Comparison of ENCODE assay signal across 8 cellular contexts in the genomic region with DNA sequence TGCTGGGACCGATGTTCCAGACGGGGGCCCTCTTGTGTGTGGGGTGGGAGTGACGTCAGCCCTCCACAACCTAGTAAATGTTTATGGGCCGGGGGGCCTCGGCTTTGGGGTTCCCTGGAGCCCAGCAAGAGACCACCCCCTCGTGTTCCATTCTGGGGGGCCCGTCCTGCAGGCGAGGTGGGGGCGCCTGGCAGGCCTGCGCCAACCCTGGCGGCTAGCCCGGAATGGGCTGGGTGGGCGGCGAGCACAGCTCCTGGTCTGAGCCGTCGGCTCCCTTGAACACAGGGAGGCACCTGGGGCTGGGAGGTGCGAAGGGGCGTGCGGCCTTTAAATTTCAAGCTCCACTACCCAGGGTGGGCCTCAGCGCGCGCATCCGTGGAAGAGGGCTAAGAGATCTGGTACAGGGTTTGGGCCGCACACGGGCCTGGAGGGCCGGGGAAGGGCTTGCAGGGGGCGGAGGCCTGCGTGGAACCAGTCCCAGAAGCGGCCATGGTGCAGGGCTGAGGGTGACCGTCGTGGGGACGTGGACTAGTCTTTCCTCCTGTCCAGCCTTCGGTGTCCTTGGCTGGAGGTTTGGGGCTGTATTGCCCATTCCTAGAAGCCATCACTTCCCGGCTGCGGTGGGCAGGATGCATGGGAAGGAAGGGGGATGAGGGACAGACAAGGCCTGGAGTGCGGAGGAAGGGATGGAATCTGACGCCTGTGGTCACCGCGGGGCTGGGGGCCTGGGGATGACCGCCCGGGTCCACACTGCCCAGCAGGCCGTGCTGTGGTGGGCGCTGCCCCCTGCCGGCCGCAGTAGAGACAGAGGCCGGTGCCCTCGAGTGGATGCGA. TPM values are rescaled to one million over a fixed set of nuclear protein-coding genes. Genes with fewer than 3 reads are reported as not detected.
DNase-seq lines count a peak whose midpoint lies in the region; ATAC-seq and TF ChIP-seq lines count a peak whose summit lies in the region.

No MANE protein-coding gene starts in this region.

- H3K27me3 ChIP-seq in esophagus squamous epithelium (peaks cover 0 to 28% (median 0%) of the 10 kb centered on the region in 4 donors), neural progenitor cell (no peaks in the 10 kb centered on the region), MG63 (no peaks in the 10 kb centered on the region)

- CTCF ChIA-PET in activated naive CD4-positive, alpha-beta T cell treated with anti-CD3 and anti-CD28 coated beads for 36 hours (lab: Charles Lee), result interaction anchor here (0.6 to 4.4 kb wide), 2 partner anchors 23 to 88 kb away, joined by 3 to 28 read pairs; no protein-coding TSS in a partner anchor

- peak; percentile 35 for DNase-seq in activated naive CD4-positive, alpha-beta T cell treated with anti-CD3 and anti-CD28 coated beads for 36 hours
- DNase-seq in activated naive CD4-positive, alpha-beta T cell treated with Interleukin-2 at 50 U/mL for 16 hours, result no peak
- DNase-seq in RPMI8226, result peak; percentile 54
- no peak for DNase-seq in esophagus squamous epithelium (lab: John Stamatoyannopoulos, UW)
- peak; percentile 89 for DNase-seq in neural progenitor cell (ENCODE audit: low spot score)
- DNase-seq in MG63, result no peak
- DNase-seq in ureter (ENCODE audit: low spot score), result no peak

- ATAC-seq in HG02610 (IDR thresholded peaks at IDR 0.05; ENCODE audit: unreplicated experiment), result no peak

- no peak overlapping the region for H3K27ac Mint-ChIP-seq in activated naive CD4-positive, alpha-beta T cell treated with anti-CD3 and anti-CD28 coated beads for 36 hours
- no peak overlapping the region for H3K27ac Mint-ChIP-seq in neural progenitor cell

- H3K4me2 ChIP-seq in neural progenitor cell, result peak overlapping the region; percentile 52

- H3K27ac ChIP-seq in esophagus squamous epithelium (no peak overlapping the region), neural progenitor cell (no peak overlapping the region)

- no peak overlapping the region for H3K4me3 Mint-ChIP-seq in activated naive CD4-positive, alpha-beta T cell treated with anti-CD3 and anti-CD28 coated beads for 36 hours
- H3K4me3 Mint-ChIP-seq in neural progenitor cell, result peak overlapping the region; percentile 55

- no peak for TF ChIP-seq POLR2A in esophagus squamous epithelium (IDR thresholded peaks at IDR 0.05)

- H2AFZ ChIP-seq in neural progenitor cell (replicated peaks), result no peak overlapping the region

- H4K20me1 ChIP-seq in neural progenitor cell (ENCODE audit: low read depth), result peaks cover 9% of the 10 kb centered on the region

- H3K4me3 ChIP-seq in esophagus squamous epithelium (no peak overlapping the region), neural progenitor cell (no peak overlapping the region), MG63 (no peak overlapping the region)

- no peak overlapping the region for H3K9ac ChIP-seq in neural progenitor cell

- H3K36me3 ChIP-seq in esophagus squamous epithelium, result peaks cover 11 to 31% (median 12%) of the 10 kb centered on the region in 3 donors
- H3K36me3 ChIP-seq in neural progenitor cell, result no peaks in the 10 kb centered on the region
- H3K36me3 ChIP-seq in MG63, result no peaks in the 10 kb centered on the region

- H3K4me1 ChIP-seq in esophagus squamous epithelium (peaks cover 10 to 64% (median 13%) of the 10 kb centered on the region in 3 donors), neural progenitor cell (peaks cover 8% of the 10 kb centered on the region)

- no peaks in the 10 kb centered on the region for H3K9me3 Mint-ChIP-seq in activated naive CD4-positive, alpha-beta T cell treated with anti-CD3 and anti-CD28 coated beads for 36 hours
- no peaks in the 10 kb centered on the region for H3K9me3 Mint-ChIP-seq in neural progenitor cell

- intact Hi-C loops in activated naive CD4-positive, alpha-beta T cell treated with anti-CD3 and anti-CD28 coated beads for 36 hours (cut with micrococcal nuclease), result loop anchor here (1.0 kb wide), 1 partner anchor 88 kb away; no protein-coding TSS in a partner anchor
- intact Hi-C loops in esophagus squamous epithelium (cut with DNase I), result loop anchor here (2.0 kb wide), 1 partner anchor 87 kb away; the partner anchor contains the start of gene NRTN

- H3K27me3 Mint-ChIP-seq in activated naive CD4-positive, alpha-beta T cell treated with anti-CD3 and anti-CD28 coated beads for 36 hours (ENCODE audit: low read depth), result peaks cover 6% of the 10 kb centered on the region
- H3K27me3 Mint-ChIP-seq in neural progenitor cell (ENCODE audit: insufficient read depth, low read depth), result peaks cover 3% of the 10 kb centered on the region

- peaks cover 8% of the 10 kb centered on the region for H3F3A ChIP-seq in neural progenitor cell (ENCODE audit: low read depth)

- no peaks in the 10 kb centered on the region for H3K79me2 ChIP-seq in neural progenitor cell (ENCODE audit: low read depth)

- H3K9me3 ChIP-seq in esophagus squamous epithelium, result no peaks in the 10 kb centered on the region
- no peaks in the 10 kb centered on the region for H3K9me3 ChIP-seq in neural progenitor cell (ENCODE audit: low read depth)
- no peaks in the 10 kb centered on the region for H3K9me3 ChIP-seq in MG63

- H3K4me1 Mint-ChIP-seq in activated naive CD4-positive, alpha-beta T cell treated with anti-CD3 and anti-CD28 coated beads for 36 hours (ENCODE audit: low read depth), result no peaks in the 10 kb centered on the region
- peaks cover 6% of the 10 kb centered on the region for H3K4me1 Mint-ChIP-seq in neural progenitor cell

- TF ChIP-seq CTCF in esophagus squamous epithelium (IDR thresholded peaks at IDR 0.05), result peak in 5 of 6 experiments; percentile 47 to 67 (median 58)
- TF ChIP-seq CTCF in neural progenitor cell (IDR thresholded peaks at IDR 0.05), result peak; percentile 86

- 9 to 13% methylated on average over 9 to 16 of the region's 48 CpGs for WGBS in esophagus squamous epithelium, 2 donors

- peaks cover 2% of the 10 kb centered on the region for H3K36me3 Mint-ChIP-seq in activated naive CD4-positive, alpha-beta T cell treated with anti-CD3 and anti-CD28 coated beads for 36 hours (ENCODE audit: low read depth)
- peaks cover 2% of the 10 kb centered on the region for H3K36me3 Mint-ChIP-seq in neural progenitor cell

RNA-seq across cellular contexts. Expression of gene NDUFA11, which starts 11.4 kb away (rescaled TPM):
- total RNA-seq in activated naive CD4-positive, alpha-beta T cell treated with anti-CD3 and anti-CD28 coated beads for 36 hours, result 100 to 1,000 TPM; 226 to 228 TPM
- total RNA-seq in esophagus squamous epithelium (100 to 1,000 TPM; 204 to 277 (median 234) TPM), neural progenitor cell (ENCODE audit: low replicate concordance) (102 and 197 TPM in 2 replicates), ureter (177 TPM)
- 105 and 257 TPM in 2 replicates for total RNA-seq in MG63 (2014; rRNA removed; shearing (Covaris generic); ENCODE audit: low replicate concordance)

RNA-seq across cellular contexts. Expression of gene VMAC, which starts 12.5 kb away (rescaled TPM):
- 1 to 10 TPM; 1.5 to 2.0 TPM for total RNA-seq in activated naive CD4-positive, alpha-beta T cell treated with anti-CD3 and anti-CD28 coated beads for 36 hours
- total RNA-seq in esophagus squamous epithelium, result 1 to 10 TPM; 3.1 to 8.6 (median 5.6) TPM
- 4.6 and 6.8 TPM in 2 replicates for total RNA-seq in neural progenitor cell (ENCODE audit: low replicate concordance)
- 1.8 and 4.5 TPM in 2 replicates for total RNA-seq in MG63 (2014; rRNA removed; shearing (Covaris generic); ENCODE audit: low replicate concordance)
- total RNA-seq in ureter, result 9.6 TPM

RNA-seq across cellular contexts. Expression of gene FUT5, which starts 21.8 kb away (rescaled TPM):
- total RNA-seq in activated naive CD4-positive, alpha-beta T cell treated with anti-CD3 and anti-CD28 coated beads for 36 hours, result under 1 TPM; 0.19 to 0.30 TPM
- total RNA-seq in esophagus squamous epithelium (not detected), neural progenitor cell (ENCODE audit: low replicate concordance) (0.09 TPM in 1 of 2 replicates, not detected in the other), ureter (not detected)
- not detected in 2 replicates for total RNA-seq in MG63 (2014; rRNA removed; shearing (Covaris generic); ENCODE audit: low replicate concordance)

RNA-seq across cellular contexts. Expression of gene CAPS, which starts 21.9 kb away (rescaled TPM):
- 1 to 10 TPM; 2.1 to 2.8 TPM for total RNA-seq in activated naive CD4-positive, alpha-beta T cell treated with anti-CD3 and anti-CD28 coated beads for 36 hours
- total RNA-seq in esophagus squamous epithelium (10 to 100 TPM in 2 of 4 donors, 1 to 10 TPM in 2; 3.3 to 13.7 (median 7.3) TPM), neural progenitor cell (ENCODE audit: low replicate concordance) (2.2 and 12.4 TPM in 2 replicates), ureter (181 TPM)
- 0.30 and 0.36 TPM in 2 replicates for total RNA-seq in MG63 (2014; rRNA removed; shearing (Covaris generic); ENCODE audit: low replicate concordance)

RNA-seq across cellular contexts. Expression of gene FUT3, which starts 40.9 kb away (rescaled TPM):
- not detected for total RNA-seq in activated naive CD4-positive, alpha-beta T cell treated with anti-CD3 and anti-CD28 coated beads for 36 hours
- total RNA-seq in esophagus squamous epithelium (100 to 1,000 TPM in 2 of 4 donors, 10 to 100 TPM in 2; 51.7 to 145 (median 84.8) TPM), neural progenitor cell (ENCODE audit: low replicate concordance) (0.34 TPM in 1 of 2 replicates, not detected in the other), ureter (32.0 TPM)
- total RNA-seq in MG63 (2014; rRNA removed; shearing (Covaris generic); ENCODE audit: low replicate concordance), result not detected in 2 replicates

Comparison
In these comparisons a context has a peak if more than half of its experiments do, and no peak if none do; other contexts are left out.
1. DNase-seq: peak in activated naive CD4-positive, alpha-beta T cell treated with anti-CD3 and anti-CD28 coated beads for 36 hours (single experiment), RPMI8226 (single experiment) and neural progenitor cell (single experiment); none in activated naive CD4-positive, alpha-beta T cell treated with Interleukin-2 at 50 U/mL for 16 hours (single experiment), esophagus squamous epithelium (single experiment), MG63 (single experiment) and ureter (single experiment).